ENCODE assay signal across 16 cellular contexts in the genomic region with DNA sequence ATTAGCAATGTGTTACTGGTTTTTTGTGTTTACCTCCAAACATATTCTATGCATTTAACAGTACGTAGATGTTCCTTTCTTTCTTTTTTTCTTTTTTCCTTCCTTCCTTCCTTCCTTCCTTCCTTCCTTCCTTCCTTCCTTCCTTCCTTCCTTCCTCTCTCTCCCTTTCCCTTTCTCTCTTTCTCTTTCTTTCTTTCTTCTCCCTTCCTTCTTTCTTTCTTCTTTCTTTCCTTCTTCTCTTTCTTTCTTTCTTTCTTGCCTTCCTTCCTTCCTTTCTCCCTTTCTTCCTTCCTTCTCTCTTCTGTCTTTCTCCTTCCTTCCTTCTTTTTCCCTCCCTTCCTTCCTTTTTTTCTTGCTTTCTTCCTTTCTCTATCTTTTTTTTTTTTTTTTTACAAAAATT. TPM values are rescaled to one million over a fixed set of nuclear protein-coding genes. Genes with fewer than 3 reads are reported as not detected.
"Had no signal": no experiment of that assay in that cellular context is flagged by ENCODE, and none has a peak within 500 bp of the region (broad histone marks: within the 10 kb centered on the region; RNA-seq: fewer than 3 reads in every experiment).

No MANE protein-coding gene starts in this region.

- ATAC-seq: natural killer cell had no signal

- H3K27ac ChIP-seq: foreskin keratinocyte, left ventricle myocardium inferior, lower lobe of right lung, ovary had no signal

- H3K36me3 Mint-ChIP-seq: memory B cell, mesothelial cell of epicardium, natural killer cell had no signal

- H3K27ac Mint-ChIP-seq: endodermal cell, memory B cell, mesothelial cell of epicardium, natural killer cell had no signal

- H3K4me1 Mint-ChIP-seq: endodermal cell, memory B cell, mesothelial cell of epicardium, natural killer cell, neural crest cell had no signal

- H3K4me3 Mint-ChIP-seq: endodermal cell, memory B cell, mesothelial cell of epicardium, natural killer cell, neural crest cell had no signal

- H3K36me3 ChIP-seq: left ventricle myocardium inferior, lower lobe of right lung, ovary had no signal

- DNase-seq: effector CD4-positive, alpha-beta T cell; endodermal cell; erythroblast; kidney; left cardiac atrium; left ventricle myocardium inferior; lower lobe of right lung; natural killer cell; nucleus accumbens; stimulated activated CD4-positive, alpha-beta T cell treated with anti-CD3 and anti-CD28 coated beads, Interleukin-2, amount 100 ng/mL, for 48 hours; stimulated activated naive CD4-positive, alpha-beta T cell treated with Interleukin-2 at 50 U/mL for 16 hours had no signal

- H3K9me3 ChIP-seq: lower lobe of right lung, ovary had no signal

- H3K4me1 ChIP-seq: lower lobe of right lung had no signal

- H3K4me3 ChIP-seq: left ventricle myocardium inferior, lower lobe of right lung, ovary had no signal

- H3K9me3 Mint-ChIP-seq: endodermal cell, mesothelial cell of epicardium, neural crest cell had no signal

- H3K27me3 ChIP-seq: foreskin keratinocyte, ovary had no signal

RNA-seq across cellular contexts. Expression of a gene that starts 46.2 kb away (rescaled TPM):
- total RNA-seq: natural killer cell had no signal
